Comparison of ENCODE assay signal across 8 cellular contexts in the genomic region with DNA sequence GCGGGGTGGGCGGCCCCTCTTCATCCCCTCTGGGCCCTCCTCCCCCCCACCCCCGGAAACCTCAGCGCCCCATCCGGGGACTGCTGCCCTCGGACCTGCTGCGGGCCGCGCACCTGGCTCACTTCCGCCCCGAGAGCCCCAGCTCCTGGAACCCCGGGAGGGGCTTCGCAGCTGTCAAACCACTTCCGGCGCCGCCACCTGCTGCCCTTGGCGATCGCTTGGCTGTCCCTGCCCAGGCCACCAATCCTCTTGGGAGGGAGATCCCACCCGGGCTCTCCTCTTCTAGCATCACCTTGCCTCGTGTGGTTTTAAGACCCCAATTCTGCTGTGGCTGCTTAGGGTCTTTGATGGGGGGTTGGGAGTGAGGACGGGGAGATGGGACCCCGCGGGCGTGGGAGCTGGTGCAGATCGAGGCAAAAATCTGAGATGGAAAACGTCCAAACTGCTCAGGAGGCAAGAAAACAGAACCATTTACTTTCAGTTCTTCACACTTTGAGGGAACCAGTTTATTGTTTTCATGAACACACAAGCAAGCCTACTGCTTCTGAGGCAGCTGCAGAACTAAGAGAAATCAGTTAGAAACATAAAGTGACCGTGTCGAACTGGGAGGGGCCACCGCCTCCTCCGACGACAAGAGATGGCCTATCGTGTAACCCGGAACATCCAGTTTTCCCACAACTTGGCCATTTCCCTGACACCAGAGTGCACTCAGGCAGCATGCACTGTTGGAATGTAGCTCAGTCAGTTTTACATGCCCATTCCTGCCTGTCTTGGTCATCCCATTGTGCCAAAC.
A peak's percentile ranks its signal among the peaks of the same experiment; 100 is the strongest.
DNase-seq lines count a peak whose midpoint lies in the region; ATAC-seq and TF ChIP-seq lines count a peak whose summit lies in the region.

No MANE protein-coding gene starts in this region.

- no peak for TF ChIP-seq CTCF in VCaP (conservative IDR thresholded peaks at IDR 0.05)

- peak overlapping the region; percentile 88 for H3K27ac ChIP-seq in VCaP

- peak; percentile 70 for ATAC-seq in HG02678 (IDR thresholded peaks at IDR 0.05; ENCODE audit: unreplicated experiment)

- DNase-seq in NCI-H2081 (lab: John Stamatoyannopoulos, UW) (peak; percentile 59 to 74), NCI-H2081 treated with DMSO at 0.1 percent for 48 hours (lab: John Stamatoyannopoulos, UW) (no peak), NCI-H1092 treated with DMSO at 0.1 percent for 48 hours (lab: John Stamatoyannopoulos, UW) (peak; percentile 76), kidney tubule cell (ENCODE audit: low spot score) (peak; percentile 87)
- DNase-seq in central memory CD4-positive, alpha-beta T cell = peak; percentile 57
- peak; percentile 59 to 71 for DNase-seq in stimulated activated CD4-positive, alpha-beta T cell treated with anti-CD3 and anti-CD28 coated beads, Interleukin-2, amount 100 ng/mL, for 24 hours
